ENCODE assay signal across 8 cellular contexts in the genomic region with DNA sequence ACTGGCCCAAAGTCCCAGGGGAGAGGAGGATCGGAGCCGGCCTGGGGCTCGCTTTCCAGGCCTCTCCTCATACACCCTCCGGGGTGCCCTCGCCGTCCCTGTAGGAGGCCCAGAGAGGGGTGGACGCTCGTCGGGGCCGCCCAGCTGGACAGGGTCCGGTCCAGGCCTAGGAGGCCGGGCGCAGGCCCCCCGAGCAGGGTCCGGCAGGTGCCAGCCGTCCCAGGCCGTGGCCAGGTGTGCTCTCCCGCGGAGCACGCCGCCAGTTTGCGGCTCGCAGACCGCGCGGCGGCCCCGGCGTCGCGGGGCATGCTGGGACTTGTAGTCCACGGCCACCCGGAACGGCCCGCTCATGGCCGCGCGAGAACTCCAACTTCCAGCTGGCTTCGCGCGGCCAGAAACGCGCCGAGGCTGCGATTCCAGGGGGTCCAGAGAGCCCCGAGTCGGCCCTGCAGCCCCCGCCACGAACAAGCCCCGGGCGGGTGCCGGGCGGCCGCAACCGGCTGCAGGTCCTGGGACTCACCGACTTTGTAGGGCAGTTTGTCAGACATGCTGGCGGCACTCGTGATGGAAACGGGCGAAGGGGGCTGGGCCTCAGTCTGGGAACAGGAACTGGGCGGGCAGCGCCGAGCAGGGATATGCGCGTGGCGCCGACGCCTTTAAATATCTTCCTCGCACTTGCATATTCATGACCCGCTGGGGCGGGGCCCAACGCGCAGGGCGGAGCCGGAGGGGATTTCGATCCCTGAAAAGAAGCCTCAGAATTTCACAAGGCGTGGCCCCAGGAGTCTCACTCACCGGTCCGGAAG. TPM values are rescaled to one million over a fixed set of nuclear protein-coding genes. Genes with fewer than 3 reads are reported as not detected.
DNase-seq lines count a peak whose midpoint lies in the region; ATAC-seq, FAIRE-seq and TF ChIP-seq lines count a peak whose summit lies in the region.

A gene (minus strand): TSS at position 633 of the 806 bp plus-strand sequence. CDS start 85 bp downstream, at position 548.

- ATAC-seq in GM19351 (IDR thresholded peaks at IDR 0.05; ENCODE audit: unreplicated experiment) (peak; percentile 88), HG03521 (IDR thresholded peaks at IDR 0.05; ENCODE audit: unreplicated experiment) (peak; percentile 82), HepG2 (peak; percentile 90)

- H3K9me3 ChIP-seq in BLaER1 treated with 17β-estradiol and CSF1 and Interleukin-3, amounts not matched to agents 10 nM and 100 nM (replicated peaks in 1 of 11) = peaks cover 0 to 4% (median 0%) of the 10 kb centered on the region in 11 experiments; a peak in 1 of 22 replicates
- H3K9me3 ChIP-seq in HepG2 (ENCODE audit: low read length) = no peaks in the 10 kb centered on the region

- H3K9ac ChIP-seq in BLaER1 treated with 17β-estradiol and CSF1 and Interleukin-3, amounts not matched to agents 10 nM and 100 nM = peak within 1 kb of the TSS; percentile 85 to 97 (median 93)
- H3K9ac ChIP-seq in HepG2 (ENCODE audit: insufficient read depth, low read depth, low read length) = peak within 1 kb of the TSS; percentile 94

- no peak; a peak in 1 of 4 replicates for TF ChIP-seq EP300 in HepG2 (IDR thresholded peaks at IDR 0.05; ENCODE audit: low read depth in 2 of 2, low read length in 2 of 2)
- no peak for TF ChIP-seq EP300 in HepG2 (CRISPR knock-in tag; IDR thresholded peaks at IDR 0.05; ENCODE audit: borderline replicate concordance)

- BruUV-seq in HepG2 (replicated peaks; lab: Mats Ljungman, UMichigan) = no TSS peak

- peaks cover 0 to 28% (median 18%) of the 10 kb centered on the region in 11 experiments; a peak in 15 of 22 replicates for H3K36me3 ChIP-seq in BLaER1 treated with 17β-estradiol and CSF1 and Interleukin-3, amounts not matched to agents 10 nM and 100 nM
- H3K36me3 ChIP-seq in HepG2 (replicated peaks in 1 of 2; ENCODE audit: control insufficient read depth in 1 of 2, insufficient read depth in 2 of 2, low read length in 2 of 2) = no peaks in the 10 kb centered on the region; a peak in 2 of 5 replicates

- peak within 1 kb of the TSS; percentile 67 to 92 (median 85) for H3K4me3 ChIP-seq in BLaER1 treated with 17β-estradiol and CSF1 and Interleukin-3, amounts not matched to agents 10 nM and 100 nM
- H3K4me3 ChIP-seq in HepG2 (replicated peaks in 1 of 3; ENCODE audit: insufficient read depth in 1 of 3, low read depth in 2 of 3, low read length in 3 of 3) = peak within 1 kb of the TSS; percentile 80 to 92 (median 90)

- in situ Hi-C loops in HepG2 (cut with HindIII; ENCODE audit: extremely low pct_ligation_motif_present, low pct_unique_long_range_greater_than_20kb) = loop anchor here (10.0 kb wide), 1 partner anchor 402 kb away; a partner anchor contains a TSS

- no peaks in the 10 kb centered on the region for H3K27me3 ChIP-seq in BLaER1 treated with 17β-estradiol and CSF1 and Interleukin-3, amounts not matched to agents 10 nM and 100 nM
- H3K27me3 ChIP-seq in HepG2 (ENCODE audit: control insufficient read depth in 1 of 2, insufficient read depth in 2 of 2, low read length in 2 of 2) = no peaks in the 10 kb centered on the region; a peak in 1 of 5 replicates

- peaks cover 7 to 37% (median 28%) of the 10 kb centered on the region in 11 experiments; a peak in 16 of 22 replicates for H4K20me1 ChIP-seq in BLaER1 treated with 17β-estradiol and CSF1 and Interleukin-3, amounts not matched to agents 10 nM and 100 nM
- peaks cover 19% of the 10 kb centered on the region for H4K20me1 ChIP-seq in HepG2 (ENCODE audit: insufficient read depth, low read length)

- DNase-seq in NCI-H748 (lab: John Stamatoyannopoulos, UW; ENCODE audit: unreplicated experiment) (peak; percentile 98), dermis blood vessel endothelial cell (peak; percentile 97), HepG2 (ENCODE audit: low spot score) (peak; percentile 97)
- peak; percentile 87 to 91 for DNase-seq in activated CD4-positive, alpha-beta T cell treated with anti-CD3 and anti-CD28 coated beads, Interleukin-2, amount 50 U/mL, for 24 hours (ENCODE audit: low read depth in 1 of 2, low spot score in 1 of 2)
- DNase-seq in stimulated activated CD4-positive, alpha-beta T cell treated with anti-CD3 and anti-CD28 coated beads, Interleukin-4, amount 100 ng/mL, for 1 hour = peak; percentile 93

- peak; percentile 84 for FAIRE-seq in HepG2 (lab: Jason Lieb, UNC)

- H3K4me2 ChIP-seq in BLaER1 treated with 17β-estradiol and CSF1 and Interleukin-3, amounts not matched to agents 10 nM and 100 nM = peak within 1 kb of the TSS; percentile 82 to 99 (median 93)
- peak within 1 kb of the TSS; percentile 85 for H3K4me2 ChIP-seq in HepG2 (ENCODE audit: low read depth, low read length)

- peak within 1 kb of the TSS; percentile 75 to 96 (median 93) for H3K27ac ChIP-seq in BLaER1 treated with 17β-estradiol and CSF1 and Interleukin-3, amounts not matched to agents 10 nM and 100 nM
- peak within 1 kb of the TSS; percentile 83 for H3K27ac ChIP-seq in HepG2 (ENCODE audit: extremely low read length, insufficient read depth, low read length)

- peaks cover 24 to 38% (median 34%) of the 10 kb centered on the region in 10 experiments for H3K4me1 ChIP-seq in BLaER1 treated with 17β-estradiol and CSF1 and Interleukin-3, amounts not matched to agents 10 nM and 100 nM
- H3K4me1 ChIP-seq in HepG2 (ENCODE audit: insufficient read depth, low read length) = peaks cover 71% of the 10 kb centered on the region

- no peak within 1 kb of the TSS for H2AFZ ChIP-seq in HepG2 (ENCODE audit: low read length)

- CTCF ChIA-PET in HepG2 (lab: Yijun Ruan, JAX; ENCODE audit: low intra/inter-chr PET ratio, low total read pairs) = interaction anchor here (1.0 kb wide), 1 partner anchor 10 kb away, joined by 3 read pairs; no protein-coding TSS in a partner anchor

- H3K79me2 ChIP-seq in HepG2 (ENCODE audit: insufficient read depth, low read length) = peaks cover 38% of the 10 kb centered on the region

- POLR2A ChIA-PET in HepG2 (lab: Yijun Ruan, JAX) = interaction anchor here (0.6 to 6.5 kb wide), 20 partner anchors 8 to 1608 kb away, joined by 3 to 144 read pairs (median 4); a partner anchor contains a TSS

- TF ChIP-seq POLR2A in HepG2 (IDR thresholded peaks at IDR 0.05; ENCODE audit: insufficient read depth in 1 of 2, low read depth in 2 of 2, low read length in 2 of 2) = peak; percentile 95 to 96

- under 1% methylated on average over 38 of the region's 79 CpGs for WGBS in HepG2 (ENCODE audit: low lambda C conversion rate)

- peak; percentile 67 for TF ChIP-seq RAD21 in HepG2 (CRISPR knock-in tag; IDR thresholded peaks at IDR 0.05)

- intact Hi-C loops in HepG2 (cut with micrococcal nuclease; ENCODE audit: unreplicated experiment) = loop anchor here (1.0 to 2.0 kb wide), 2 partner anchors 8 to 214 kb away; a partner anchor contains a TSS

- TF ChIP-seq CTCF in HepG2 (CRISPR knock-in tag; IDR thresholded peaks at IDR 0.05) = no peak

TF ChIP-seq in HepG2, 621 proteins besides CTCF, POLR2A, EP300 and RAD21 (continues in another document):
- TF ChIP-seq DR1 (CRISPR knock-in tag; IDR thresholded peaks at IDR 0.05) = peak; percentile 100
- TF ChIP-seq ZEB1 (IDR thresholded peaks at IDR 0.05; ENCODE audit: insufficient replicate concordance, low read depth) = peak; percentile 79
- peak; percentile 61; the same call in 1 of the 2 replicates for TF ChIP-seq ZMYM4 (CRISPR knock-in tag; IDR thresholded peaks at IDR 0.05)
- no peak for TF ChIP-seq ZNF589 (CRISPR knock-in tag; conservative IDR thresholded peaks at IDR 0.05)
- 0 out of 2 replicates have a peak, but pooled peaks have one; percentile 19 for TF ChIP-seq MATR3 (CRISPR knock-in tag; IDR thresholded peaks at IDR 0.05)
- peak; percentile 91 for TF ChIP-seq KDM5A (IDR thresholded peaks at IDR 0.05; ENCODE audit: borderline replicate concordance, low read length)
- TF ChIP-seq ZNF335 (CRISPR knock-in tag; IDR thresholded peaks at IDR 0.05) = peak; percentile 92
- no peak; the same call in 1 of the 2 replicates for TF ChIP-seq REL (CRISPR knock-in tag; conservative IDR thresholded peaks at IDR 0.05)
- 0 out of 2 replicates have a peak, but pooled peaks have one; percentile 28 for TF ChIP-seq SSRP1 (CRISPR knock-in tag; IDR thresholded peaks at IDR 0.05)
- peak; percentile 13; the same call in 1 of the 2 replicates for TF ChIP-seq CBX5 (CRISPR knock-in tag; IDR thresholded peaks at IDR 0.05; ENCODE audit: borderline replicate concordance)
- TF ChIP-seq ZNF367 (CRISPR knock-in tag; IDR thresholded peaks at IDR 0.05; ENCODE audit: borderline replicate concordance) = peak; percentile 61; the same call in 1 of the 2 replicates

RNA-seq across cellular contexts. Expression of the gene that starts here (rescaled TPM):
- total RNA-seq in dermis blood vessel endothelial cell (95.6 and 136 TPM in 2 replicates), HepG2 (2016; rRNA removed; fragmentation: Illumina TruSeq; extraction: Trizol) (407 and 447 TPM in 2 replicates)
- total RNA-seq in HepG2 (2016; cell fraction: cytosol; rRNA removed; fragmentation: Illumina TruSeq; extraction: Trizol; ENCODE audit: low read depth) = 184 and 192 TPM in 2 replicates
- total RNA-seq in HepG2 (2016; cell fraction: insoluble cytoplasmic fraction; rRNA removed; fragmentation: Illumina TruSeq; extraction: Trizol) = 393 and 407 TPM in 2 replicates
- total RNA-seq in HepG2 (2016; cell fraction: membrane; rRNA removed; fragmentation: Illumina TruSeq; extraction: Trizol) = 419 and 431 TPM in 2 replicates
- 242 and 265 TPM in 2 replicates for total RNA-seq in HepG2 (2016; cell fraction: nucleus; rRNA removed; fragmentation: Illumina TruSeq; extraction: Trizol)
- 419 and 492 TPM in 2 replicates for polyA plus RNA-seq in HepG2 (2011; rRNA removed)
- 522 and 613 TPM in 2 replicates for polyA plus RNA-seq in HepG2 (2011; cell fraction: cytosol; rRNA removed)
- polyA plus RNA-seq in HepG2 (2011; cell fraction: nucleus; rRNA removed) = 339 and 378 TPM in 2 replicates
- 339 and 364 TPM in 2 replicates for polyA plus RNA-seq in HepG2 (2012)
- 232 and 234 TPM in 2 replicates for polyA plus RNA-seq in HepG2 (2016; cell fraction: cytosol; fragmentation: Illumina TruSeq; extraction: Trizol; ENCODE audit: low read depth)
- polyA plus RNA-seq in HepG2 (2016; cell fraction: insoluble cytoplasmic fraction; fragmentation: Illumina TruSeq; extraction: Trizol; ENCODE audit: low read depth) = 393 and 446 TPM in 2 replicates
- 384 and 399 TPM in 2 replicates for polyA plus RNA-seq in HepG2 (2016; cell fraction: membrane; fragmentation: Illumina TruSeq; extraction: Trizol; ENCODE audit: low read depth)
- 372 and 382 TPM in 2 replicates for polyA plus RNA-seq in HepG2 (2016; cell fraction: nucleus; fragmentation: Illumina TruSeq; extraction: Trizol; ENCODE audit: insufficient read depth, low read depth)
- polyA minus RNA-seq in HepG2 (2011; rRNA and poly(A)+ RNA removed; ENCODE audit: low replicate concordance) = 730 and 1,221 TPM in 2 replicates
- 306 and 309 TPM in 2 replicates for polyA minus RNA-seq in HepG2 (2011; cell fraction: cytosol; rRNA and poly(A)+ RNA removed)
- polyA minus RNA-seq in HepG2 (2011; cell fraction: nucleus; rRNA and poly(A)+ RNA removed) = 166 and 188 TPM in 2 replicates

Comparison
In these comparisons a context has a peak if more than half of its experiments do, and no peak if none do; other contexts are left out.
1. Peak in every context shown above with its lines: DNase-seq, ATAC-seq, H3K4me3 ChIP-seq and H3K27ac ChIP-seq.